Comparison of ENCODE assay signal across 1 cellular context in the genomic region with DNA sequence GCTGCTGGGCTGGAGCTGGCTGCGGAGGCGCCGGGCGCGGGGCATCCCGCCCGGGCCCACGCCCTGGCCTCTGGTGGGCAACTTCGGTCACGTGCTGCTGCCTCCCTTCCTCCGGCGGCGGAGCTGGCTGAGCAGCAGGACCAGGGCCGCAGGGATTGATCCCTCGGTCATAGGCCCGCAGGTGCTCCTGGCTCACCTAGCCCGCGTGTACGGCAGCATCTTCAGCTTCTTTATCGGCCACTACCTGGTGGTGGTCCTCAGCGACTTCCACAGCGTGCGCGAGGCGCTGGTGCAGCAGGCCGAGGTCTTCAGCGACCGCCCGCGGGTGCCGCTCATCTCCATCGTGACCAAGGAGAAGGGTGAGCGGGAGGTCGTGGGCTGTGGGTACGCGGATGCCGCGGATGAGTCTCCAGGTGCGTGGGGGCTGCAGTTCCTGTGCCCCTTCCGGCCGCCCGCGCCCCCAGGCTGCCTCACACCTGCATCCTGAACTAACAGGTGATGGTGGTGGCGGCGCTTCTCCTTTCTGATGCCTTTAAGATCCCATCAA.
TF ChIP-seq lines count a peak whose summit lies in the region.

No MANE protein-coding gene starts in this region.

TF ChIP-seq in A549, 52 proteins besides CTCF, POLR2A, EP300 and RAD21 (continued from another document):
- TF ChIP-seq, protein P1, sequence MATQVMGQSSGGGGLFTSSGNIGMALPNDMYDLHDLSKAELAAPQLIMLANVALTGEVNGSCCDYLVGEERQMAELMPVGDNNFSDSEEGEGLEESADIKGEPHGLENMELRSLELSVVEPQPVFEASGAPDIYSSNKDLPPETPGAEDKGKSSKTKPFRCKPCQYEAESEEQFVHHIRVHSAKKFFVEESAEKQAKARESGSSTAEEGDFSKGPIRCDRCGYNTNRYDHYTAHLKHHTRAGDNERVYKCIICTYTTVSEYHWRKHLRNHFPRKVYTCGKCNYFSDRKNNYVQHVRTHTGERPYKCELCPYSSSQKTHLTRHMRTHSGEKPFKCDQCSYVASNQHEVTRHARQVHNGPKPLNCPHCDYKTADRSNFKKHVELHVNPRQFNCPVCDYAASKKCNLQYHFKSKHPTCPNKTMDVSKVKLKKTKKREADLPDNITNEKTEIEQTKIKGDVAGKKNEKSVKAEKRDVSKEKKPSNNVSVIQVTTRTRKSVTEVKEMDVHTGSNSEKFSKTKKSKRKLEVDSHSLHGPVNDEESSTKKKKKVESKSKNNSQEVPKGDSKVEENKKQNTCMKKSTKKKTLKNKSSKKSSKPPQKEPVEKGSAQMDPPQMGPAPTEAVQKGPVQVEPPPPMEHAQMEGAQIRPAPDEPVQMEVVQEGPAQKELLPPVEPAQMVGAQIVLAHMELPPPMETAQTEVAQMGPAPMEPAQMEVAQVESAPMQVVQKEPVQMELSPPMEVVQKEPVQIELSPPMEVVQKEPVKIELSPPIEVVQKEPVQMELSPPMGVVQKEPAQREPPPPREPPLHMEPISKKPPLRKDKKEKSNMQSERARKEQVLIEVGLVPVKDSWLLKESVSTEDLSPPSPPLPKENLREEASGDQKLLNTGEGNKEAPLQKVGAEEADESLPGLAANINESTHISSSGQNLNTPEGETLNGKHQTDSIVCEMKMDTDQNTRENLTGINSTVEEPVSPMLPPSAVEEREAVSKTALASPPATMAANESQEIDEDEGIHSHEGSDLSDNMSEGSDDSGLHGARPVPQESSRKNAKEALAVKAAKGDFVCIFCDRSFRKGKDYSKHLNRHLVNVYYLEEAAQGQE (IDR thresholded peaks at IDR 0.05): no peak
- TF ChIP-seq CBX8 (IDR thresholded peaks at IDR 0.05): no peak
- TF ChIP-seq TP53 (CRISPR knock-in tag; IDR thresholded peaks at IDR 0.05): no peak
- TF ChIP-seq, protein P2, sequence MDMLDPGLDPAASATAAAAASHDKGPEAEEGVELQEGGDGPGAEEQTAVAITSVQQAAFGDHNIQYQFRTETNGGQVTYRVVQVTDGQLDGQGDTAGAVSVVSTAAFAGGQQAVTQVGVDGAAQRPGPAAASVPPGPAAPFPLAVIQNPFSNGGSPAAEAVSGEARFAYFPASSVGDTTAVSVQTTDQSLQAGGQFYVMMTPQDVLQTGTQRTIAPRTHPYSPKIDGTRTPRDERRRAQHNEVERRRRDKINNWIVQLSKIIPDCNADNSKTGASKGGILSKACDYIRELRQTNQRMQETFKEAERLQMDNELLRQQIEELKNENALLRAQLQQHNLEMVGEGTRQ (IDR thresholded peaks at IDR 0.05): no peak
TF ChIP-seq in A549: peak in this region for 0.
